Comparison of ENCODE assay signal across 14 cellular contexts in genomic region chr3:10845839-10846656, GRCh38. TPM values are rescaled to one million over a fixed set of nuclear protein-coding genes. Genes with fewer than 3 reads are reported as not detected.
DNase-seq lines count a peak whose midpoint lies in the region; ATAC-seq and TF ChIP-seq lines count a peak whose summit lies in the region.
"Had no signal": no experiment of that assay in that cellular context is flagged by ENCODE, and none has a peak within 500 bp of the region (broad histone marks: within the 10 kb centered on the region; RNA-seq: fewer than 3 reads in every experiment).

No MANE protein-coding gene starts in this region.

- H3K9me3 Mint-ChIP-seq in glutamatergic neuron (ENCODE audit: unreplicated experiment) = peaks cover 4% of the 10 kb centered on the region
- H3K9me3 Mint-ChIP-seq: activated CD4-positive, alpha-beta memory T cell treated with anti-CD3 and anti-CD28 coated beads, Interleukin-2, amount 10 ng/mL, durations not matched to agents 7 days and 5 days had no signal

- ATAC-seq in GM21367 (IDR thresholded peaks at IDR 0.05; ENCODE audit: unreplicated experiment) = peak; percentile 62
- ATAC-seq in HG03575 (IDR thresholded peaks at IDR 0.05; ENCODE audit: extremely low read depth, insufficient number of reproducible peaks, low FRiP score, unreplicated experiment) = peak; percentile 45
- ATAC-seq in left cardiac atrium = peak; percentile 27 to 72
- ATAC-seq in T-helper 17 cell = no peak

- intact Hi-C loops in left cardiac atrium (cut with DNase I) = no loop called here

- no peaks in the 10 kb centered on the region for H3K4me1 ChIP-seq in effector memory CD4-positive, alpha-beta T cell (ENCODE audit: control insufficient read depth, insufficient read depth, low read length, poor library complexity, severe bottlenecking)

- no peak for TF ChIP-seq CTCF in glutamatergic neuron (IDR thresholded peaks at IDR 0.05; ENCODE audit: partially characterized antibody, unreplicated experiment)

- H3K4me3 Mint-ChIP-seq in T-helper 17 cell = no peak overlapping the region
- no peak overlapping the region for H3K4me3 Mint-ChIP-seq in glutamatergic neuron (ENCODE audit: unreplicated experiment)
- H3K4me3 Mint-ChIP-seq: activated CD4-positive, alpha-beta memory T cell treated with anti-CD3 and anti-CD28 coated beads, Interleukin-2, amount 10 ng/mL, durations not matched to agents 7 days and 5 days had no signal

- H3K4me3 ChIP-seq in effector memory CD4-positive, alpha-beta T cell (ENCODE audit: insufficient read depth, low read depth, low read length, poor library complexity, severe bottlenecking) = no peak overlapping the region

- no peaks in the 10 kb centered on the region for H3K4me1 Mint-ChIP-seq in T-helper 17 cell
- no peaks in the 10 kb centered on the region for H3K4me1 Mint-ChIP-seq in glutamatergic neuron (ENCODE audit: low read depth, unreplicated experiment)
- H3K4me1 Mint-ChIP-seq: activated CD4-positive, alpha-beta memory T cell treated with anti-CD3 and anti-CD28 coated beads, Interleukin-2, amount 10 ng/mL, durations not matched to agents 7 days and 5 days had no signal

- H3K27me3 ChIP-seq in effector memory CD4-positive, alpha-beta T cell (replicated peaks; ENCODE audit: control insufficient read depth, insufficient read depth, low read length, poor library complexity, severe bottlenecking) = no peaks in the 10 kb centered on the region

- H3K36me3 Mint-ChIP-seq in T-helper 17 cell (ENCODE audit: low read depth) = no peaks in the 10 kb centered on the region
- no peaks in the 10 kb centered on the region for H3K36me3 Mint-ChIP-seq in glutamatergic neuron (ENCODE audit: unreplicated experiment)

- H3K27me3 Mint-ChIP-seq in T-helper 17 cell = peaks cover 36% of the 10 kb centered on the region
- H3K27me3 Mint-ChIP-seq in glutamatergic neuron (ENCODE audit: unreplicated experiment) = peaks cover 6% of the 10 kb centered on the region

- DNase-seq in CD1c-positive myeloid dendritic cell (ENCODE audit: extremely low spot score) (peak; percentile 85), left cardiac atrium (no peak), T-helper 17 cell (no peak), SHP77 (lab: John Stamatoyannopoulos, UW) (no peak), glutamatergic neuron (no peak)
- no peak for DNase-seq in effector memory CD4-positive, alpha-beta T cell
- DNase-seq: activated CD4-positive, alpha-beta memory T cell treated with anti-CD3 and anti-CD28 coated beads, Interleukin-2, amount 10 ng/mL, durations not matched to agents 7 days and 5 days; islet precursor cell; NCI-H1930 had no signal

- H3K27ac Mint-ChIP-seq in T-helper 17 cell (no peak overlapping the region), glutamatergic neuron (ENCODE audit: unreplicated experiment) (no peak overlapping the region)
- H3K27ac Mint-ChIP-seq: activated CD4-positive, alpha-beta memory T cell treated with anti-CD3 and anti-CD28 coated beads, Interleukin-2, amount 10 ng/mL, durations not matched to agents 7 days and 5 days had no signal

- no peaks in the 10 kb centered on the region for H3K9me3 ChIP-seq in T-helper 17 cell (ENCODE audit: control insufficient read depth, low read length, poor library complexity, severe bottlenecking)
- no peaks in the 10 kb centered on the region for H3K9me3 ChIP-seq in effector memory CD4-positive, alpha-beta T cell (ENCODE audit: control insufficient read depth, low read length)

- no peak overlapping the region for H3K27ac ChIP-seq in effector memory CD4-positive, alpha-beta T cell (ENCODE audit: insufficient read depth, low read length, poor library complexity, severe bottlenecking)
- H3K27ac ChIP-seq: epithelial cell of prostate had no signal

- H3K36me3 ChIP-seq in effector memory CD4-positive, alpha-beta T cell (ENCODE audit: control insufficient read depth, insufficient read depth, low read length) = no peaks in the 10 kb centered on the region

RNA-seq across cellular contexts. Expression of gene SLC6A11, which starts 30.0 kb away (rescaled TPM):
- total RNA-seq in left cardiac atrium (not detected), T-helper 17 cell (not detected), glutamatergic neuron (ENCODE audit: unreplicated experiment) (not detected)
- total RNA-seq: activated CD4-positive, alpha-beta memory T cell treated with anti-CD3 and anti-CD28 coated beads, Interleukin-2, amount 10 ng/mL, durations not matched to agents 7 days and 5 days; aorta; osteoblast had no signal
